In genomic region chrX:340121-340520, GRCh38 we compare ENCODE assay signal across 18 cellular contexts.
"Had no signal": no experiment of that assay in that cellular context is flagged by ENCODE, and none has a peak within 500 bp of the region (broad histone marks: within the 10 kb centered on the region; RNA-seq: fewer than 3 reads in every experiment).

No MANE protein-coding gene starts in this region.

- H3K27me3 ChIP-seq: ascending aorta, breast epithelium, pancreas, SJSA1, stomach, testis, upper lobe of left lung had no signal

- H3K27me3 Mint-ChIP-seq: dendritic cell treated with granulocyte-macrophage colony-stimulating factor and Interleukin-4, amounts not matched to agents 40 ng/mL and 50 ng/mL, for 4 days; naive B cell had no signal

- H3K4me3 ChIP-seq: ascending aorta, breast epithelium, pancreas, SJSA1, stomach, testis, upper lobe of left lung had no signal

- H3K4me1 ChIP-seq: ascending aorta, breast epithelium, pancreas, SJSA1, stomach, testis, upper lobe of left lung had no signal

- H3K9me3 ChIP-seq: ascending aorta, breast epithelium, pancreas, stomach, testis, upper lobe of left lung had no signal

- DNase-seq: activated T-cell treated with anti-CD3 and anti-CD28 coated beads, Interleukin-2, amount 50 U/mL, for 72 hours; effector memory CD4-positive, alpha-beta T cell; foreskin fibroblast; kidney glomerular epithelial cell; naive B cell; retina; small intestine; stimulated activated CD4-positive, alpha-beta T cell treated with anti-CD3 and anti-CD28 coated beads, Interleukin-4, amount 100 ng/mL, for 4 hours; stimulated activated CD8-positive, alpha-beta memory T cell treated with anti-CD3 and anti-CD28 coated beads, Interleukin-4, amount 100 ng/mL, for 48 hours; stomach; SW 1271; testis had no signal

- H3K27ac Mint-ChIP-seq: activated T-cell treated with anti-CD3 and anti-CD28 coated beads, Interleukin-2, amount 50 U/mL, for 72 hours; dendritic cell treated with granulocyte-macrophage colony-stimulating factor and Interleukin-4, amounts not matched to agents 40 ng/mL and 50 ng/mL, for 4 days had no signal

- H3K4me3 Mint-ChIP-seq: activated T-cell treated with anti-CD3 and anti-CD28 coated beads, Interleukin-2, amount 50 U/mL, for 72 hours; dendritic cell treated with granulocyte-macrophage colony-stimulating factor and Interleukin-4, amounts not matched to agents 40 ng/mL and 50 ng/mL, for 4 days; naive B cell had no signal

- ATAC-seq: pancreas had no signal

- H3K36me3 ChIP-seq: breast epithelium, pancreas had no signal

- H3K27ac ChIP-seq: ascending aorta, breast epithelium, pancreas, SJSA1, stomach, testis, upper lobe of left lung had no signal
